12 cellular contexts compared by ENCODE assay signal in the genomic region with DNA sequence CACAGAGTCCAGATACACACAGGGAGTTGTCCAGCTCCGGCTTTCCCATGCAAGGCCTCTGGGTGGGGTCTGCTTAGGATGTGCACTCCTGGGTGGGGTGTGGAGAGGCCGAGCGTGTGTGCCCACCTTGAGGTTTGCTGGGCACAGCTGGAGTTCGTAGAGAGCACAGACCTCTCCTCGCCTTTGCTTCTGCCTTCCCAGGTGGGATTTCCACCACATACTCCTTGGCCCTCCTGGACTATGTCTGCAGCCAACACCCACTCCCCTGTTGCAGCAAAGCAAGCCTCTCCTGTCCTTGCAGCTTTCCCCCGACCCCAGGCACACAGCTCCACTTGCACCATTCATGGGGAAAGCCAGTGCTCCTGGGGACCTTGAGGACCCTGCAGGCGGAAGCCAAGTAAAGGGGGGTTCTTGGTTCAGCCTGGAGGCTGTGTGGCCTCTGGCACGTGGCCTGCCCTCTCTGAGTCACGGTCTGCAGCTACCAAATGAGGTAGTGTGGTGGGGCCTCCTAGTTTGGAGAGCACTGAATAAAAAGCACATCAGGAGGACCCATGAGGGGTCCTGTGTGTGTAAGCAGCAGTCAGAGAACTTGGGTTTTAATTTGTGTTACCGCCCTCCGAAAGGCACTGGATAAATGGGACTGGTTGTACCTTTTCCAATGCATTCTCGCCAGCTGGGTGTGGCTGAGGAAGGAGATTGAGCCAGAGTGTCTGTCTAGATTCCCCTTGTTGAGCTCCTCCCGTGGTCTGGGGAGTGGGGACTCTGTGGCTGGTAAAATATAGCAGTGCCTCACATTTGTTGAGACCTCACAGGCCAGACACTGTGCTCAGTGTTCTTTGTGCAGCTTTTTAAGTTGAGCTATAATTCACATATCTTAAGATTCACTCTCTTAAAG. TPM values are rescaled to one million over a fixed set of nuclear protein-coding genes. Genes with fewer than 3 reads are reported as not detected.
DNase-seq lines count a peak whose midpoint lies in the region; ATAC-seq, FAIRE-seq and TF ChIP-seq lines count a peak whose summit lies in the region.
"Had no signal": no experiment of that assay in that cellular context is flagged by ENCODE, and none has a peak within 500 bp of the region (broad histone marks: within the 10 kb centered on the region; RNA-seq: fewer than 3 reads in every experiment).

No MANE protein-coding gene starts in this region.

- no peak overlapping the region for H3K27ac Mint-ChIP-seq in activated CD8-positive, alpha-beta T cell treated with anti-CD3 and anti-CD28 coated beads for 36 hours
- H3K27ac Mint-ChIP-seq in activated CD8-positive, alpha-beta T cell treated with anti-CD3 and anti-CD28 coated beads, Interleukin-2, amount 10 ng/mL, durations not matched to agents 7 days and 5 days: no peak overlapping the region
- H3K27ac Mint-ChIP-seq in CD8-positive, alpha-beta T cell: no peak overlapping the region

- peaks cover 12% of the 10 kb centered on the region; the same call in 1 of the 3 replicates for H3K79me2 ChIP-seq in K562 (ENCODE audit: control insufficient read depth, insufficient read depth, low read length)

- peaks cover 2% of the 10 kb centered on the region for H3K9me1 ChIP-seq in K562 (ENCODE audit: control insufficient read depth, insufficient read depth, low read length)

- WGBS in K562 (ENCODE audit: insufficient coverage, low coverage, missing lambda C conversion rate): 84% methylated on average over 7 of the region's 13 CpGs
- 68% methylated on average over 13 of the region's 13 CpGs for WGBS in right cardiac atrium

- no peak overlapping the region for H3K4me3 ChIP-seq in K562
- no peak overlapping the region for H3K4me3 ChIP-seq in right cardiac atrium (ENCODE audit: low read length)
- H3K4me3 ChIP-seq in CD8-positive, alpha-beta T cell (ENCODE audit: low read depth, low read length): no peak overlapping the region

- H3K27ac ChIP-seq in K562 (ENCODE audit: extremely low read depth, low read depth, low read length) (no peak overlapping the region), right cardiac atrium (ENCODE audit: low read length) (no peak overlapping the region), temporal lobe (ENCODE audit: low read depth, low read length) (peak overlapping the region; percentile 18)
- no peak overlapping the region for H3K27ac ChIP-seq in CD8-positive, alpha-beta T cell (ENCODE audit: low read depth, low read length)

- H3K9me3 Mint-ChIP-seq in activated CD8-positive, alpha-beta T cell treated with anti-CD3 and anti-CD28 coated beads for 36 hours: peaks cover 3% of the 10 kb centered on the region
- peaks cover 4% of the 10 kb centered on the region for H3K9me3 Mint-ChIP-seq in activated CD8-positive, alpha-beta T cell treated with anti-CD3 and anti-CD28 coated beads, Interleukin-2, amount 10 ng/mL, durations not matched to agents 7 days and 5 days (ENCODE audit: insufficient read depth)
- H3K9me3 Mint-ChIP-seq in CD8-positive, alpha-beta T cell: peaks cover 10% of the 10 kb centered on the region

- H4K20me1 ChIP-seq in K562 (replicated peaks; ENCODE audit: control insufficient read depth, insufficient read depth, low read length): peaks cover 8% of the 10 kb centered on the region

- peaks cover 51% of the 10 kb centered on the region for H3K4me1 Mint-ChIP-seq in activated CD8-positive, alpha-beta T cell treated with anti-CD3 and anti-CD28 coated beads for 36 hours (ENCODE audit: low read depth)
- peaks cover 42% of the 10 kb centered on the region for H3K4me1 Mint-ChIP-seq in activated CD8-positive, alpha-beta T cell treated with anti-CD3 and anti-CD28 coated beads, Interleukin-2, amount 10 ng/mL, durations not matched to agents 7 days and 5 days (ENCODE audit: low read depth)
- peaks cover 59% of the 10 kb centered on the region for H3K4me1 Mint-ChIP-seq in CD8-positive, alpha-beta T cell (ENCODE audit: low read depth)

- FAIRE-seq in K562 (lab: Jason Lieb, UNC): no peak
- FAIRE-seq: GM12891 had no signal

- H3K27me3 ChIP-seq in K562 (ENCODE audit: control insufficient read depth in 2 of 2, insufficient read depth in 2 of 2, low read length in 2 of 2): no peaks in the 10 kb centered on the region
- no peaks in the 10 kb centered on the region for H3K27me3 ChIP-seq in right cardiac atrium (ENCODE audit: control insufficient read depth, insufficient read depth)
- no peaks in the 10 kb centered on the region for H3K27me3 ChIP-seq in CD8-positive, alpha-beta T cell (ENCODE audit: insufficient read depth, low read length)

- peaks cover 23% of the 10 kb centered on the region; the same call in 2 of the 3 replicates for H3K36me3 ChIP-seq in K562 (ENCODE audit: control insufficient read depth, insufficient read depth, low read length)
- peaks cover 7% of the 10 kb centered on the region for H3K36me3 ChIP-seq in CD8-positive, alpha-beta T cell (ENCODE audit: insufficient read depth, low read length)

- H3K4me2 ChIP-seq in K562 (ENCODE audit: insufficient read depth, low read length): no peak overlapping the region

- peak; percentile 13 for DNase-seq in activated CD8-positive, alpha-beta T cell treated with anti-CD3 and anti-CD28 coated beads for 36 hours
- no peak for DNase-seq in activated CD8-positive, alpha-beta T cell treated with anti-CD3 and anti-CD28 coated beads, Interleukin-2, amount 10 ng/mL, durations not matched to agents 7 days and 5 days
- no peak for DNase-seq in K562 (ENCODE audit: extremely low read depth in 1 of 4, low spot score in 3 of 4)
- peak in 1 of 3 donors; percentile 60 for DNase-seq in right cardiac atrium
- DNase-seq in activated gamma-delta T cell (lab: John Stamatoyannopoulos, UW): no peak
- DNase-seq in CD8-positive, alpha-beta T cell: no peak
- DNase-seq: 8988T; activated CD8-positive, alpha-beta memory T cell treated with anti-CD3 and anti-CD28 coated beads for 24 hours; Kasumi-1 had no signal

- peaks cover 9 to 17% of the 10 kb centered on the region in 2 experiments for H3K4me1 ChIP-seq in K562 (replicated peaks in 1 of 2; ENCODE audit: control insufficient read depth in 2 of 2, insufficient read depth in 2 of 2, low read length in 2 of 2)
- peaks cover 40% of the 10 kb centered on the region for H3K4me1 ChIP-seq in right cardiac atrium (ENCODE audit: control insufficient read depth, insufficient read depth, low read length)
- H3K4me1 ChIP-seq in CD8-positive, alpha-beta T cell (ENCODE audit: insufficient read depth, low read length): peaks cover 24% of the 10 kb centered on the region

- no peak overlapping the region for H3K4me3 Mint-ChIP-seq in activated CD8-positive, alpha-beta T cell treated with anti-CD3 and anti-CD28 coated beads for 36 hours
- no peak overlapping the region for H3K4me3 Mint-ChIP-seq in activated CD8-positive, alpha-beta T cell treated with anti-CD3 and anti-CD28 coated beads, Interleukin-2, amount 10 ng/mL, durations not matched to agents 7 days and 5 days
- H3K4me3 Mint-ChIP-seq in CD8-positive, alpha-beta T cell: no peak overlapping the region

- no TSS peak for BruUV-seq in K562 (replicated peaks; lab: Mats Ljungman, UMichigan)

- intact Hi-C loops in activated CD8-positive, alpha-beta T cell treated with anti-CD3 and anti-CD28 coated beads for 36 hours (cut with micrococcal nuclease): no loop called here
- intact Hi-C loops in K562 (cut with micrococcal nuclease): no loop called here
- intact Hi-C loops in right cardiac atrium (cut with DNase I): no loop called here
- intact Hi-C loops in CD8-positive, alpha-beta T cell (cut with DNase I, micrococcal nuclease): no loop called here

- TF ChIP-seq EP300 in K562 (IDR thresholded peaks at IDR 0.05; ENCODE audit: low read length): no peak

- H3K9ac ChIP-seq in K562 (ENCODE audit: insufficient read depth in 1 of 2, low read depth in 2 of 2, low read length in 2 of 2): no peak overlapping the region

- ATAC-seq in activated CD8-positive, alpha-beta T cell treated with anti-CD3 and anti-CD28 coated beads for 36 hours: no peak
- ATAC-seq in activated CD8-positive, alpha-beta T cell treated with anti-CD3 and anti-CD28 coated beads, Interleukin-2, amount 10 ng/mL, durations not matched to agents 7 days and 5 days: no peak
- no peak for ATAC-seq in K562
- peak; percentile 8 to 54 for ATAC-seq in right cardiac atrium
- no peak for ATAC-seq in HG02678 (IDR thresholded peaks at IDR 0.05; ENCODE audit: unreplicated experiment)
- no peak for ATAC-seq in CD8-positive, alpha-beta T cell

- CTCF ChIA-PET in activated CD8-positive, alpha-beta T cell treated with anti-CD3 and anti-CD28 coated beads for 36 hours (lab: Charles Lee): interaction anchor here (1.0 kb wide), 1 partner anchor 82 kb away, joined by 4 read pairs; no protein-coding TSS in a partner anchor
- CTCF ChIA-PET in activated CD8-positive, alpha-beta T cell treated with anti-CD3 and anti-CD28 coated beads, Interleukin-2, amount 10 ng/mL, durations not matched to agents 7 days and 5 days (lab: Charles Lee): no interaction called here
- CTCF ChIA-PET in K562 (lab: Yijun Ruan, JAX; ENCODE audit: low intra/inter-chr PET ratio): no interaction called here
- CTCF ChIA-PET in CD8-positive, alpha-beta T cell (lab: Charles Lee): interaction anchor here (1.1 kb wide), 1 partner anchor 82 kb away, joined by 4 read pairs; no protein-coding TSS in a partner anchor

- H3K36me3 Mint-ChIP-seq in activated CD8-positive, alpha-beta T cell treated with anti-CD3 and anti-CD28 coated beads for 36 hours (ENCODE audit: low read depth): peaks cover 15% of the 10 kb centered on the region
- H3K36me3 Mint-ChIP-seq in activated CD8-positive, alpha-beta T cell treated with anti-CD3 and anti-CD28 coated beads, Interleukin-2, amount 10 ng/mL, durations not matched to agents 7 days and 5 days (ENCODE audit: low read depth): peaks cover 29% of the 10 kb centered on the region
- H3K36me3 Mint-ChIP-seq in CD8-positive, alpha-beta T cell: peaks cover 58% of the 10 kb centered on the region

- no peaks in the 10 kb centered on the region for H3K27me3 Mint-ChIP-seq in activated CD8-positive, alpha-beta T cell treated with anti-CD3 and anti-CD28 coated beads for 36 hours
- H3K27me3 Mint-ChIP-seq in activated CD8-positive, alpha-beta T cell treated with anti-CD3 and anti-CD28 coated beads, Interleukin-2, amount 10 ng/mL, durations not matched to agents 7 days and 5 days (ENCODE audit: low read depth): no peaks in the 10 kb centered on the region
- H3K27me3 Mint-ChIP-seq in CD8-positive, alpha-beta T cell (ENCODE audit: low read depth): no peaks in the 10 kb centered on the region

- no peak overlapping the region for H2AFZ ChIP-seq in K562 (ENCODE audit: low read depth, low read length)

- POLR2A ChIA-PET in activated CD8-positive, alpha-beta T cell treated with anti-CD3 and anti-CD28 coated beads for 36 hours (lab: Charles Lee): interaction anchor here (0.7 kb wide), 1 partner anchor 42 kb away, joined by 3 read pairs; no protein-coding TSS in a partner anchor
- POLR2A ChIA-PET in activated CD8-positive, alpha-beta T cell treated with anti-CD3 and anti-CD28 coated beads, Interleukin-2, amount 10 ng/mL, durations not matched to agents 7 days and 5 days (lab: Charles Lee): no interaction called here
- POLR2A ChIA-PET in K562 (lab: Yijun Ruan, JAX): interaction anchor here (0.6 kb wide), 1 partner anchor 548 kb away, joined by 3 read pairs; no protein-coding TSS in a partner anchor
- POLR2A ChIA-PET in CD8-positive, alpha-beta T cell (lab: Charles Lee): interaction anchor here (1.5 kb wide), 1 partner anchor 20 kb away, joined by 3 read pairs; no protein-coding TSS in a partner anchor

- no peak for TF ChIP-seq POLR2A in K562 (conservative IDR thresholded peaks at IDR 0.05)

- no peak for TF ChIP-seq RAD21 in K562 (CRISPR knock-in tag; conservative IDR thresholded peaks at IDR 0.05 in 1 of 2, IDR thresholded peaks at IDR 0.05 in 1 of 2)

- in situ Hi-C loops in K562 (cut with MboI): no loop called here

- H3K9me3 ChIP-seq in K562 (replicated peaks; ENCODE audit: control insufficient read depth, insufficient read depth, low read depth, low read length) (no peaks in the 10 kb centered on the region; the same call in 1 of the 2 replicates), right cardiac atrium (ENCODE audit: control insufficient read depth, low read length) (no peaks in the 10 kb centered on the region)
- H3K9me3 ChIP-seq in CD8-positive, alpha-beta T cell (ENCODE audit: low read length): no peaks in the 10 kb centered on the region

- no peak for TF ChIP-seq CTCF in activated CD8-positive, alpha-beta T cell treated with anti-CD3 and anti-CD28 coated beads for 36 hours (IDR thresholded peaks at IDR 0.05)
- TF ChIP-seq CTCF in K562 (IDR thresholded peaks at IDR 0.05 in 2 of 3, conservative IDR thresholded peaks at IDR 0.05 in 1 of 3; ENCODE audit: insufficient read depth in 2 of 3, low read depth in 1 of 3, low read length in 3 of 3): no peak
- TF ChIP-seq CTCF in CD8-positive, alpha-beta T cell (IDR thresholded peaks at IDR 0.05): no peak

RNA-seq across cellular contexts. Expression of a gene that starts 31.6 kb away (rescaled TPM):
- total RNA-seq in activated CD8-positive, alpha-beta T cell treated with anti-CD3 and anti-CD28 coated beads for 36 hours: 100 to 1,000 TPM; 132 to 135 TPM
- total RNA-seq in activated CD8-positive, alpha-beta T cell treated with anti-CD3 and anti-CD28 coated beads, Interleukin-2, amount 10 ng/mL, durations not matched to agents 7 days and 5 days: 100 to 1,000 TPM; 217 to 226 TPM
- total RNA-seq in K562 (2011; cell fraction: chromatin; rRNA removed; ENCODE audit: low replicate concordance): 73.2 and 115 TPM in 2 replicates
- 49.1 and 50.7 TPM in 2 replicates for total RNA-seq in K562 (2011; cell fraction: nucleolus; rRNA removed)
- 59.9 and 61.7 TPM in 2 replicates for total RNA-seq in K562 (2011; cell fraction: nucleoplasm; rRNA removed)
- 49.0 and 70.2 TPM in 2 replicates for total RNA-seq in K562 (2014; rRNA removed)
- 29.2 and 33.4 TPM in 2 replicates for total RNA-seq in K562 (2014; rRNA removed; fragmentation: Illumina TruSeq; extraction: Trizol)
- 41.3 and 41.8 TPM in 2 replicates for total RNA-seq in K562 (2015; rRNA removed; fragmentation: Illumina TruSeq; extraction: Trizol)
- 71.0 and 72.6 TPM in 2 replicates for total RNA-seq in K562 (2021)
- polyA plus RNA-seq in K562 (2011; rRNA removed): 22.8 and 28.6 TPM in 2 replicates
- 21.1 and 26.2 TPM in 2 replicates for polyA plus RNA-seq in K562 (2011; cell fraction: cytosol; rRNA removed)
- polyA plus RNA-seq in K562 (2011; cell fraction: nucleus; rRNA removed): 35.5 and 45.4 TPM in 2 replicates
- 36.3 and 45.7 TPM in 2 replicates for polyA plus RNA-seq in K562 (2012)
- polyA plus RNA-seq in K562 (2014; fragmentation: Illumina TruSeq; extraction: Trizol): 28.7 and 30.1 TPM in 2 replicates
- 10 to 100 TPM; 10.0 to 10.1 TPM for polyA plus RNA-seq in K562 (2014; fragmentation: Nextera tagmentation; extraction: Ambion mirVana)
- polyA plus RNA-seq in K562 (2014; rRNA removed): 32.0 and 37.6 TPM in 2 replicates
- 30.8 and 32.1 TPM in 2 replicates for polyA minus RNA-seq in K562 (2011; rRNA and poly(A)+ RNA removed)
- polyA minus RNA-seq in K562 (2011; cell fraction: cytosol; rRNA and poly(A)+ RNA removed): 20.0 and 30.2 TPM in 2 replicates
- 21.0 and 28.3 TPM in 2 replicates for polyA minus RNA-seq in K562 (2011; cell fraction: nucleus; rRNA and poly(A)+ RNA removed)
- 100 to 1,000 TPM; 295 to 331 (median 321) TPM for total RNA-seq in right cardiac atrium
- 228 TPM for polyA plus RNA-seq in right cardiac atrium
- 146 TPM for total RNA-seq in temporal lobe
- 100 to 1,000 TPM; 146 to 149 TPM for total RNA-seq in CD8-positive, alpha-beta T cell

Comparison
In these comparisons a context has a peak if more than half of its experiments do, and no peak if none do; other contexts are left out.
1. CTCF ChIA-PET loops: an anchor here in activated CD8-positive, alpha-beta T cell treated with anti-CD3 and anti-CD28 coated beads for 36 hours (1.0 kb wide) and CD8-positive, alpha-beta T cell (1.1 kb wide); none called in activated CD8-positive, alpha-beta T cell treated with anti-CD3 and anti-CD28 coated beads, Interleukin-2, amount 10 ng/mL, durations not matched to agents 7 days and 5 days and K562.
2. ATAC-seq: peak in right cardiac atrium (2 of 2); none in activated CD8-positive, alpha-beta T cell treated with anti-CD3 and anti-CD28 coated beads for 36 hours (single experiment), activated CD8-positive, alpha-beta T cell treated with anti-CD3 and anti-CD28 coated beads, Interleukin-2, amount 10 ng/mL, durations not matched to agents 7 days and 5 days (single experiment), K562 (single experiment), HG02678 (single experiment) and CD8-positive, alpha-beta T cell (single experiment).